1 cellular context compared by ENCODE assay signal in the genomic region with DNA sequence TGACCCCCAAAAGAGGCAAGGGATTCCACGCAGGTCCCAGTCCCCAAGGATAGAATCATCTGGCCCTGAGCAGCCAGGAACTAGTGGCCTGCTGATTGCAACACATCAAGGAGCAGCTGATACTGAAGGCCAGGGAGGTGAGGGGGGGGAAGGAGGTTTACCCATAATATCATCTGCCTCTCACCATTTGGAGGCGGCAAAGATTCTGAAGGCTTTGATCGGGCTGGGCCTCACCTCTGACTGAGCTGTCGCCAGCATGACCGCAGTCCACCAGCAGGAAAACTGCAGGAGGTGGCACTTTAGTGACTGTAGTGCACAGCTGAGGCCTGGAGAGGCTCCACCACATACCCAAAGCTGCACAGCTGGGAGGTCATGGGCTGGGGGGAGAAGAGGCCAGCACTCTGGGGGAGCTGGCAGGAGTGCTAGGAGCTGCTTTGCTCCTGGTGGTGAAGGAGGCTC.
TF ChIP-seq lines count a peak whose summit lies in the region.

No MANE protein-coding gene starts in this region.

TF ChIP-seq in Ishikawa, 13 proteins besides CTCF, POLR2A, EP300 and RAD21 (continued from another document):
- TF ChIP-seq, protein P1, sequence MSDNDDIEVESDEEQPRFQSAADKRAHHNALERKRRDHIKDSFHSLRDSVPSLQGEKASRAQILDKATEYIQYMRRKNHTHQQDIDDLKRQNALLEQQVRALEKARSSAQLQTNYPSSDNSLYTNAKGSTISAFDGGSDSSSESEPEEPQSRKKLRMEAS (IDR thresholded peaks at IDR 0.05), result peak; percentile 40; the same call in 1 of the 2 replicates
